In genomic region chr12:95003213-95003920, GRCh38 we compare ENCODE assay signal across 1 cellular context.
A peak's percentile ranks its signal among the peaks of the same experiment; 100 is the strongest.
TF ChIP-seq lines count a peak whose summit lies in the region.

TSS of gene NDUFA12 (minus strand) at chr12:95003697. CDS start at chr12:95003680, 17 bp downstream.

TF ChIP-seq in K562, 482 proteins besides CTCF, POLR2A, EP300 and RAD21 (continued from another document and continues in another):
- peak; percentile 46; the same call in 1 of the 2 replicates for TF ChIP-seq CBX5 (IDR thresholded peaks at IDR 0.05; ENCODE audit: borderline replicate concordance, low read depth)
- TF ChIP-seq TRIM24 (IDR thresholded peaks at IDR 0.05), result peak in 1 of 2 experiments; percentile 89; a peak in 2 of 4 replicates
- no peak for TF ChIP-seq ZNF311 (CRISPR knock-in tag; IDR thresholded peaks at IDR 0.05)
- TF ChIP-seq COPS2 (conservative IDR thresholded peaks at IDR 0.05), result no peak
- no peak for TF ChIP-seq FOXK2 (conservative IDR thresholded peaks at IDR 0.05 in 1 of 2, IDR thresholded peaks at IDR 0.05 in 1 of 2; ENCODE audit: low read depth in 2 of 2)
- TF ChIP-seq ZSCAN32 (CRISPR knock-in tag; IDR thresholded peaks at IDR 0.05), result no peak
- TF ChIP-seq SOX6 (IDR thresholded peaks at IDR 0.05), result no peak
- peak; percentile 78 for TF ChIP-seq ETV1 (tag; conservative IDR thresholded peaks at IDR 0.05; ENCODE audit: low read depth)
- peak in 1 of 2 experiments; percentile 19; a peak in 1 of 4 replicates for TF ChIP-seq ARNT (IDR thresholded peaks at IDR 0.05)
- peak; percentile 67; the same call in 1 of the 2 replicates for TF ChIP-seq ZBTB9 (CRISPR knock-in tag; IDR thresholded peaks at IDR 0.05)
- TF ChIP-seq CREBBP (IDR thresholded peaks at IDR 0.05; ENCODE audit: low read depth, low read length), result no peak
- no peak for TF ChIP-seq ZNF778 (CRISPR knock-in tag; IDR thresholded peaks at IDR 0.05)
- TF ChIP-seq NFIC (IDR thresholded peaks at IDR 0.05), result no peak
- peak; percentile 92 for TF ChIP-seq GABPA (tag; conservative IDR thresholded peaks at IDR 0.05; ENCODE audit: low read depth)
- no peak for TF ChIP-seq ELF1 (tag; IDR thresholded peaks at IDR 0.05)
- no peak for TF ChIP-seq SIX5 (IDR thresholded peaks at IDR 0.05; ENCODE audit: borderline replicate concordance in 1 of 2, insufficient read depth in 1 of 2, low read depth in 1 of 2, low read length in 2 of 2)
- TF ChIP-seq ZNF780A (CRISPR knock-in tag; IDR thresholded peaks at IDR 0.05), result no peak
- TF ChIP-seq ZNF592 (IDR thresholded peaks at IDR 0.05), result no peak
- TF ChIP-seq ZNF280B (CRISPR knock-in tag; IDR thresholded peaks at IDR 0.05), result no peak
- no peak for TF ChIP-seq FOXO4 (CRISPR knock-in tag; IDR thresholded peaks at IDR 0.05)
- TF ChIP-seq ZMIZ1 (IDR thresholded peaks at IDR 0.05; ENCODE audit: low read depth in 2 of 2, low read length in 2 of 2), result 0 out of 4 replicates have a peak, but pooled peaks of 1 of the 2 experiments have one; percentile 51
- no peak; the same call in 1 of the 2 replicates for TF ChIP-seq ETS1 (conservative IDR thresholded peaks at IDR 0.05; ENCODE audit: control insufficient read depth, low read depth, low read length)
- peak; percentile 98 for TF ChIP-seq PKNOX1 (IDR thresholded peaks at IDR 0.05)
- TF ChIP-seq ETS2 (tag; IDR thresholded peaks at IDR 0.05; ENCODE audit: borderline replicate concordance, poor library complexity, severe bottlenecking), result no peak
- TF ChIP-seq PTTG1 (tag; IDR thresholded peaks at IDR 0.05; ENCODE audit: low read depth), result no peak
- peak; percentile 9 to 65; a peak in 2 of 4 replicates for TF ChIP-seq MNT (conservative IDR thresholded peaks at IDR 0.05)
- TF ChIP-seq NR1H2 (CRISPR knock-in tag; IDR thresholded peaks at IDR 0.05), result no peak
- TF ChIP-seq ZNF239 (CRISPR knock-in tag; IDR thresholded peaks at IDR 0.05), result no peak
- TF ChIP-seq NR2F6 (CRISPR knock-in tag; IDR thresholded peaks at IDR 0.05), result no peak
- TF ChIP-seq FOXP4 (CRISPR knock-in tag; IDR thresholded peaks at IDR 0.05; ENCODE audit: borderline replicate concordance), result no peak
- TF ChIP-seq ZFP36 (IDR thresholded peaks at IDR 0.05; ENCODE audit: low read depth, low read length, partially characterized antibody), result no peak
- peak; percentile 82; the same call in 1 of the 2 replicates for TF ChIP-seq MTA3 (IDR thresholded peaks at IDR 0.05; ENCODE audit: borderline replicate concordance)
- 0 out of 2 replicates have a peak, but pooled peaks have one; percentile 1 for TF ChIP-seq SMC3 (conservative IDR thresholded peaks at IDR 0.05; ENCODE audit: insufficient read depth, low read depth, low read length)
- no peak for TF ChIP-seq ATF1 (CRISPR knock-in tag; IDR thresholded peaks at IDR 0.05)
- TF ChIP-seq ATF1 (tag; IDR thresholded peaks at IDR 0.05), result peak; percentile 75
- TF ChIP-seq BMI1 (IDR thresholded peaks at IDR 0.05; ENCODE audit: low read length), result no peak
- no peak for TF ChIP-seq ATF4 (CRISPR knock-in tag; IDR thresholded peaks at IDR 0.05)
- TF ChIP-seq PML (IDR thresholded peaks at IDR 0.05; ENCODE audit: low read length), result peak; percentile 85; the same call in 1 of the 2 replicates
- TF ChIP-seq THAP7 (CRISPR knock-in tag; IDR thresholded peaks at IDR 0.05), result no peak
